Comparison of ENCODE assay signal across 19 cellular contexts in genomic region chr1:10778640-10779039, GRCh38. TPM values are rescaled to one million over a fixed set of nuclear protein-coding genes. Genes with fewer than 3 reads are reported as not detected.
A peak's percentile ranks its signal among the peaks of the same experiment; 100 is the strongest.
DNase-seq lines count a peak whose midpoint lies in the region; ATAC-seq and TF ChIP-seq lines count a peak whose summit lies in the region.
"Had no signal": no experiment of that assay in that cellular context is flagged by ENCODE, and none has a peak within 500 bp of the region (broad histone marks: within the 10 kb centered on the region; RNA-seq: fewer than 3 reads in every experiment).

No MANE protein-coding gene starts in this region.

- no peaks in the 10 kb centered on the region for H3K36me3 Mint-ChIP-seq in natural killer cell treated with Interleukin-12 subunit alpha and Interleukin-12 subunit beta and Interleukin-15 and Interleukin-18, amount 100 ng/mL, for 72 hours
- H3K36me3 Mint-ChIP-seq in natural killer cell, result no peaks in the 10 kb centered on the region
- H3K36me3 Mint-ChIP-seq: activated naive CD8-positive, alpha-beta T cell; CD8-positive, alpha-beta memory T cell; stimulated activated naive B cell treated with anti-CD40 and anti-IgM and Interleukin-4, amounts not matched to agents 10 μg/mL and 1 μg/mL and 100 μg/mL, for 72 hours had no signal

- no peak for ATAC-seq in natural killer cell treated with Interleukin-12 subunit alpha and Interleukin-12 subunit beta and Interleukin-15 and Interleukin-18, amount 100 ng/mL, for 72 hours
- ATAC-seq in natural killer cell, result no peak
- no peak for ATAC-seq in GM21529 (IDR thresholded peaks at IDR 0.05; ENCODE audit: unreplicated experiment)
- ATAC-seq: stimulated activated naive B cell treated with anti-CD40 and anti-IgM and Interleukin-4, amounts not matched to agents 10 μg/mL and 1 μg/mL and 100 μg/mL, for 72 hours had no signal

- TF ChIP-seq CTCF in natural killer cell (IDR thresholded peaks at IDR 0.05), result no peak
- no peak for TF ChIP-seq CTCF in VCaP (conservative IDR thresholded peaks at IDR 0.05)

- H3K4me1 ChIP-seq in mucosa of rectum (ENCODE audit: control insufficient read depth in 2 of 2, insufficient read depth in 2 of 2, low read length in 2 of 2), result peaks cover 38 to 59% of the 10 kb centered on the region in 2 donors

- H3K9ac ChIP-seq in mucosa of rectum (ENCODE audit: low read depth in 1 of 2, low read length in 2 of 2), result peak overlapping the region; percentile 18 to 81

- H3K27ac Mint-ChIP-seq in natural killer cell treated with Interleukin-12 subunit alpha and Interleukin-12 subunit beta and Interleukin-15 and Interleukin-18, amount 100 ng/mL, for 72 hours, result no peak overlapping the region
- no peak overlapping the region for H3K27ac Mint-ChIP-seq in natural killer cell
- H3K27ac Mint-ChIP-seq: activated B cell treated with CpG ODN at 0.5 μM for 24 hours; activated naive CD8-positive, alpha-beta T cell; CD8-positive, alpha-beta memory T cell; HFFc6; stimulated activated naive B cell treated with anti-CD40 and anti-IgM and Interleukin-4, amounts not matched to agents 10 μg/mL and 1 μg/mL and 100 μg/mL, for 72 hours; T-helper 2 cell treated with Interferon-gamma antibody and Interleukin-4, amounts not matched to agents 5 μg/mL and 100 μg/mL, for 36 hours had no signal

- no peaks in the 10 kb centered on the region for H3K4me1 Mint-ChIP-seq in natural killer cell treated with Interleukin-12 subunit alpha and Interleukin-12 subunit beta and Interleukin-15 and Interleukin-18, amount 100 ng/mL, for 72 hours (ENCODE audit: low read depth in 2 of 2)
- no peaks in the 10 kb centered on the region for H3K4me1 Mint-ChIP-seq in natural killer cell
- H3K4me1 Mint-ChIP-seq: activated B cell treated with CpG ODN at 0.5 μM for 24 hours; CD8-positive, alpha-beta memory T cell; stimulated activated naive B cell treated with anti-CD40 and anti-IgM and Interleukin-4, amounts not matched to agents 10 μg/mL and 1 μg/mL and 100 μg/mL, for 72 hours had no signal

- intact Hi-C loops in natural killer cell (cut with micrococcal nuclease), result no loop called here

- H3K4me3 Mint-ChIP-seq in natural killer cell treated with Interleukin-12 subunit alpha and Interleukin-12 subunit beta and Interleukin-15 and Interleukin-18, amount 100 ng/mL, for 72 hours, result no peak overlapping the region
- no peak overlapping the region for H3K4me3 Mint-ChIP-seq in natural killer cell
- H3K4me3 Mint-ChIP-seq: activated B cell treated with CpG ODN at 0.5 μM for 24 hours; activated naive CD8-positive, alpha-beta T cell; CD8-positive, alpha-beta memory T cell; HFFc6; stimulated activated naive B cell treated with anti-CD40 and anti-IgM and Interleukin-4, amounts not matched to agents 10 μg/mL and 1 μg/mL and 100 μg/mL, for 72 hours; T-helper 2 cell treated with Interferon-gamma antibody and Interleukin-4, amounts not matched to agents 5 μg/mL and 100 μg/mL, for 36 hours had no signal

- H3K27ac ChIP-seq in VCaP (peak overlapping the region; percentile 80), mucosa of rectum (ENCODE audit: low read depth in 2 of 2, low read length in 2 of 2) (peak overlapping the region; percentile 96 to 98)

- H3K27me3 ChIP-seq in mucosa of rectum (ENCODE audit: control insufficient read depth in 2 of 2, insufficient read depth in 2 of 2, low read length in 2 of 2), result no peaks in the 10 kb centered on the region
- H3K27me3 ChIP-seq: thyroid gland had no signal

- H3K36me3 ChIP-seq in mucosa of rectum (ENCODE audit: control insufficient read depth in 2 of 2, insufficient read depth in 2 of 2, low read length in 2 of 2), result no peaks in the 10 kb centered on the region
- H3K36me3 ChIP-seq: thyroid gland had no signal

- no peaks in the 10 kb centered on the region for H3K9me3 Mint-ChIP-seq in natural killer cell treated with Interleukin-12 subunit alpha and Interleukin-12 subunit beta and Interleukin-15 and Interleukin-18, amount 100 ng/mL, for 72 hours
- no peaks in the 10 kb centered on the region for H3K9me3 Mint-ChIP-seq in natural killer cell
- H3K9me3 Mint-ChIP-seq: activated B cell treated with CpG ODN at 0.5 μM for 24 hours; CD8-positive, alpha-beta memory T cell; HFFc6; stimulated activated naive B cell treated with anti-CD40 and anti-IgM and Interleukin-4, amounts not matched to agents 10 μg/mL and 1 μg/mL and 100 μg/mL, for 72 hours; T-helper 2 cell treated with Interferon-gamma antibody and Interleukin-4, amounts not matched to agents 5 μg/mL and 100 μg/mL, for 36 hours had no signal

- no peaks in the 10 kb centered on the region for H3K27me3 Mint-ChIP-seq in natural killer cell treated with Interleukin-12 subunit alpha and Interleukin-12 subunit beta and Interleukin-15 and Interleukin-18, amount 100 ng/mL, for 72 hours
- no peaks in the 10 kb centered on the region for H3K27me3 Mint-ChIP-seq in natural killer cell (ENCODE audit: low read depth in 2 of 2)
- H3K27me3 Mint-ChIP-seq: activated B cell treated with CpG ODN at 0.5 μM for 24 hours; activated naive CD8-positive, alpha-beta T cell; stimulated activated naive B cell treated with anti-CD40 and anti-IgM and Interleukin-4, amounts not matched to agents 10 μg/mL and 1 μg/mL and 100 μg/mL, for 72 hours had no signal

- H3K4me3 ChIP-seq in mucosa of rectum (ENCODE audit: low read length in 2 of 2), result peak overlapping the region; percentile 29 to 48
- H3K4me3 ChIP-seq: thyroid gland had no signal

- H3K9me3 ChIP-seq in mucosa of rectum (ENCODE audit: control insufficient read depth in 2 of 2, low read length in 2 of 2), result no peaks in the 10 kb centered on the region
- H3K9me3 ChIP-seq: thyroid gland had no signal

- DNase-seq in natural killer cell treated with Interleukin-12 subunit alpha and Interleukin-12 subunit beta and Interleukin-15 and Interleukin-18, amount 100 ng/mL, for 72 hours (ENCODE audit: low spot score), result peak; percentile 28
- DNase-seq in natural killer cell (no peak), HT-29 (ENCODE audit: low spot score) (no peak), H4 (ENCODE audit: low spot score) (no peak)
- no peak for DNase-seq in stimulated activated CD4-positive, alpha-beta T cell treated with anti-CD3 and anti-CD28 coated beads, Interleukin-2, amount 100 ng/mL, for 24 hours
- DNase-seq: activated B cell treated with CpG ODN at 0.5 μM for 24 hours; activated T-cell treated with anti-CD3 and anti-CD28 coated beads, Interleukin-2, amount 50 U/mL, for 48 hours; CD8-positive, alpha-beta memory T cell; foreskin melanocyte; HFFc6; IMR-90; occipital lobe; stimulated activated naive B cell treated with anti-CD40 and anti-IgM and Interleukin-4, amounts not matched to agents 10 μg/mL and 1 μg/mL and 100 μg/mL, for 72 hours; thyroid gland had no signal

RNA-seq across cellular contexts. Expression of gene CASZ1, which starts 17.8 kb away (rescaled TPM):
- total RNA-seq in natural killer cell treated with Interleukin-12 subunit alpha and Interleukin-12 subunit beta and Interleukin-15 and Interleukin-18, amount 100 ng/mL, for 72 hours, result 10 to 100 TPM; 13.5 to 17.8 TPM
- 10 to 100 TPM; 55.9 to 83.0 (median 70.6) TPM for total RNA-seq in natural killer cell
- 28.6 and 39.0 TPM in 2 replicates for total RNA-seq in HT-29 (2014; rRNA removed; shearing (Covaris generic))
- total RNA-seq in H4 (2014; rRNA removed; shearing (Covaris generic)), result 0.17 TPM in 1 of 2 replicates, not detected in the other

Comparison
In these comparisons a context has a peak if more than half of its experiments do, and no peak if none do; other contexts are left out.
1. RNA of gene CASZ1, which starts 17.8 kb away (total RNA-seq): 55.9 to 83.0 TPM in natural killer cell, 28.6 to 39.0 TPM in HT-29 and 13.5 to 17.8 TPM in natural killer cell treated with Interleukin-12 subunit alpha and Interleukin-12 subunit beta and Interleukin-15 and Interleukin-18, amount 100 ng/mL, for 72 hours; 0.17 TPM in H4; every median in the first group is over 10 times any median in the second.